In genomic region chr4:166169111-166169510, GRCh38 we compare ENCODE assay signal across 8 cellular contexts.
DNase-seq lines count a peak whose midpoint lies in the region; ATAC-seq and TF ChIP-seq lines count a peak whose summit lies in the region.
"Had no signal": no experiment of that assay in that cellular context is flagged by ENCODE, and none has a peak within 500 bp of the region (broad histone marks: within the 10 kb centered on the region; RNA-seq: fewer than 3 reads in every experiment).

No MANE protein-coding gene starts in this region.

- H3K27me3 Mint-ChIP-seq in activated T-helper 1 cell treated with anti-CD3 and anti-CD28 coated beads, Interleukin-12 subunit alpha, Interleukin-12 subunit beta, Interleukin-2, Interleukin-4 antibody, amounts not matched to agents 30 ng/mL and 10 ng/mL and 1 ng/mL, durations not matched to agents 14 hours and 24 hours and 36 hours (ENCODE audit: insufficient read depth), result no peaks in the 10 kb centered on the region

- intact Hi-C loops in mucosa of descending colon (cut with DNase I, micrococcal nuclease), result loop anchor here in 1 of 2 donors (10.0 kb wide), 1 partner anchor 426 kb away; no protein-coding TSS in a partner anchor
- intact Hi-C loops in activated T-helper 1 cell treated with anti-CD3 and anti-CD28 coated beads, Interleukin-12 subunit alpha, Interleukin-12 subunit beta, Interleukin-2, Interleukin-4 antibody, amounts not matched to agents 30 ng/mL and 10 ng/mL and 1 ng/mL, durations not matched to agents 14 hours and 24 hours and 36 hours (cut with micrococcal nuclease), result loop anchor here (2.0 to 5.0 kb wide), 2 partner anchors 423 to 1986 kb away; no protein-coding TSS in a partner anchor

- no peaks in the 10 kb centered on the region for H3K36me3 Mint-ChIP-seq in activated T-helper 1 cell treated with anti-CD3 and anti-CD28 coated beads, Interleukin-12 subunit alpha, Interleukin-12 subunit beta, Interleukin-2, Interleukin-4 antibody, amounts not matched to agents 30 ng/mL and 10 ng/mL and 1 ng/mL, durations not matched to agents 14 hours and 24 hours and 36 hours (ENCODE audit: low read depth)

- no peaks in the 10 kb centered on the region for H3K36me3 ChIP-seq in mucosa of descending colon (ENCODE audit: low read depth)

- H3K4me3 Mint-ChIP-seq in activated T-helper 1 cell treated with anti-CD3 and anti-CD28 coated beads, Interleukin-12 subunit alpha, Interleukin-12 subunit beta, Interleukin-2, Interleukin-4 antibody, amounts not matched to agents 30 ng/mL and 10 ng/mL and 1 ng/mL, durations not matched to agents 14 hours and 24 hours and 36 hours, result no peak overlapping the region

- no peak overlapping the region for H3K27ac Mint-ChIP-seq in activated T-helper 1 cell treated with anti-CD3 and anti-CD28 coated beads, Interleukin-12 subunit alpha, Interleukin-12 subunit beta, Interleukin-2, Interleukin-4 antibody, amounts not matched to agents 30 ng/mL and 10 ng/mL and 1 ng/mL, durations not matched to agents 14 hours and 24 hours and 36 hours

- peak; percentile 37 for ATAC-seq in HG02884 (IDR thresholded peaks at IDR 0.05; ENCODE audit: unreplicated experiment)
- peak; percentile 43 for ATAC-seq in mucosa of descending colon
- ATAC-seq: K562 had no signal

- peak; percentile 34 for TF ChIP-seq CTCF in GM10266 (IDR thresholded peaks at IDR 0.05; ENCODE audit: control insufficient read depth, insufficient read depth, low read depth, missing control alignments)
- TF ChIP-seq CTCF in mucosa of descending colon (IDR thresholded peaks at IDR 0.05), result no peak

- H3K4me1 Mint-ChIP-seq in activated T-helper 1 cell treated with anti-CD3 and anti-CD28 coated beads, Interleukin-12 subunit alpha, Interleukin-12 subunit beta, Interleukin-2, Interleukin-4 antibody, amounts not matched to agents 30 ng/mL and 10 ng/mL and 1 ng/mL, durations not matched to agents 14 hours and 24 hours and 36 hours (ENCODE audit: low read depth), result no peaks in the 10 kb centered on the region

- H3K9me3 Mint-ChIP-seq in activated T-helper 1 cell treated with anti-CD3 and anti-CD28 coated beads, Interleukin-12 subunit alpha, Interleukin-12 subunit beta, Interleukin-2, Interleukin-4 antibody, amounts not matched to agents 30 ng/mL and 10 ng/mL and 1 ng/mL, durations not matched to agents 14 hours and 24 hours and 36 hours, result no peaks in the 10 kb centered on the region

- H3K9me3 ChIP-seq in mucosa of descending colon, result no peaks in the 10 kb centered on the region

- no peak for DNase-seq in GM10266 (ENCODE audit: extremely low spot score)
- peak; percentile 17 for DNase-seq in SKM-1 (lab: John Stamatoyannopoulos, UW; ENCODE audit: unreplicated experiment)
- DNase-seq in mucosa of descending colon, result no peak
- DNase-seq in GDM1 (lab: John Stamatoyannopoulos, UW), result no peak
- DNase-seq in activated T-helper 1 cell treated with anti-CD3 and anti-CD28 coated beads, Interleukin-12 subunit alpha, Interleukin-12 subunit beta, Interleukin-2, Interleukin-4 antibody, amounts not matched to agents 30 ng/mL and 10 ng/mL and 1 ng/mL, durations not matched to agents 14 hours and 24 hours and 36 hours (ENCODE audit: low spot score), result no peak
- DNase-seq in stimulated activated CD4-positive, alpha-beta T cell treated with anti-CD3 and anti-CD28 coated beads, Interleukin-4, amount 100 ng/mL, for 24 hours, result no peak

- H3K4me3 ChIP-seq in mucosa of descending colon, result no peak overlapping the region
- H3K4me3 ChIP-seq: K562 had no signal

- no peaks in the 10 kb centered on the region for H3K4me1 ChIP-seq in mucosa of descending colon (ENCODE audit: low read depth)
